22 cellular contexts compared by ENCODE assay signal in the genomic region with DNA sequence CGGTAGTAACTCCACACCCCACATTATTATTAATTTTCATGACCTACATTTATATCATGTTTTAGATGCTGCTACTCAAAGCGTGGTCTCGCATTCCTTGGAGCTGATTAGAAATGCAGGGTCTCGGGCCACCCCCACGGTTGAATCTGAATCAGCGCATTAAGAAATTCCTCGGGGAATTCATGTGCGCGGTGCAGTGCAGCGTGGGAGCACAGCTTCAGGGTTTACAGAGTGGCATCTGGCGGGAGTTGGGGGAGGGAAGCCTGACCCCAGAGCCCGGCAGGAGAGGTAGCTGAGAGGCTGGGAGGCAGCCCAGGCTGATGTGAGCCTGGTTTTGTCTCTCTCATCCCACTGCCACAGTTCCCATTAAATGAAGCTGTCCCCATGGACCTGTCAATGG. TPM values are rescaled to one million over a fixed set of nuclear protein-coding genes. Genes with fewer than 3 reads are reported as not detected.
DNase-seq lines count a peak whose midpoint lies in the region; ATAC-seq and TF ChIP-seq lines count a peak whose summit lies in the region.
"Had no signal": no experiment of that assay in that cellular context is flagged by ENCODE, and none has a peak within 500 bp of the region (broad histone marks: within the 10 kb centered on the region; RNA-seq: fewer than 3 reads in every experiment).

No MANE protein-coding gene starts in this region.

- H3K4me3 Mint-ChIP-seq in GM23338 = no peak overlapping the region
- H3K4me3 Mint-ChIP-seq: activated T-cell treated with anti-CD3 and anti-CD28 coated beads, Interleukin-2, amount 50 U/mL, for 4 hours; CD14-positive monocyte; naive B cell; T-helper 2 cell treated with Interferon-gamma antibody and Interleukin-4, amounts not matched to agents 5 μg/mL and 100 μg/mL, for 36 hours had no signal

- H3K27ac Mint-ChIP-seq in GM23338 = no peak overlapping the region
- H3K27ac Mint-ChIP-seq: CD14-positive monocyte; naive B cell; T-helper 2 cell treated with Interferon-gamma antibody and Interleukin-4, amounts not matched to agents 5 μg/mL and 100 μg/mL, for 36 hours had no signal

- H2AFZ ChIP-seq in GM23338 (no peak overlapping the region), neuron (ENCODE audit: low read depth, low read length) (peak overlapping the region; percentile 11)

- H3K36me3 ChIP-seq in BLaER1 treated with 17β-estradiol and CSF1 and Interleukin-3, amounts not matched to agents 10 nM and 100 nM = no peaks in the 10 kb centered on the region
- no peaks in the 10 kb centered on the region for H3K36me3 ChIP-seq in GM23338 (ENCODE audit: insufficient read depth)
- no peaks in the 10 kb centered on the region for H3K36me3 ChIP-seq in SK-N-MC (ENCODE audit: insufficient read depth, low read length)
- no peaks in the 10 kb centered on the region for H3K36me3 ChIP-seq in neuron (ENCODE audit: insufficient read depth, low read length)
- H3K36me3 ChIP-seq: pancreas, right lobe of liver, thoracic aorta, uterus had no signal

- H3K9ac ChIP-seq in BLaER1 treated with 17β-estradiol and CSF1 and Interleukin-3, amounts not matched to agents 10 nM and 100 nM = no peak overlapping the region
- peak overlapping the region; percentile 42 for H3K9ac ChIP-seq in SK-N-MC (ENCODE audit: insufficient read length)

- no peaks in the 10 kb centered on the region for H3K27me3 ChIP-seq in BLaER1 treated with 17β-estradiol and CSF1 and Interleukin-3, amounts not matched to agents 10 nM and 100 nM
- H3K27me3 ChIP-seq in GM23338 (ENCODE audit: insufficient read depth) (no peaks in the 10 kb centered on the region), neuron (ENCODE audit: insufficient read depth, low read length) (no peaks in the 10 kb centered on the region)
- H3K27me3 ChIP-seq: pancreas, right lobe of liver, uterus had no signal

- TF ChIP-seq CTCF in GM23338 (conservative IDR thresholded peaks at IDR 0.05; ENCODE audit: low read depth in 2 of 2) = no peak

- H3K9me3 Mint-ChIP-seq in GM23338 = no peaks in the 10 kb centered on the region
- H3K9me3 Mint-ChIP-seq: activated T-cell treated with anti-CD3 and anti-CD28 coated beads, Interleukin-2, amount 50 U/mL, for 4 hours; CD14-positive monocyte; T-helper 2 cell treated with Interferon-gamma antibody and Interleukin-4, amounts not matched to agents 5 μg/mL and 100 μg/mL, for 36 hours had no signal

- H3K27me3 Mint-ChIP-seq in GM23338 (ENCODE audit: insufficient read depth, low read depth, poor library complexity) = peaks cover 21% of the 10 kb centered on the region

- H3K4me2 ChIP-seq in BLaER1 treated with 17β-estradiol and CSF1 and Interleukin-3, amounts not matched to agents 10 nM and 100 nM = peak overlapping the region in 6 of 11 experiments; percentile 6 to 51 (median 30); a peak in 10 of 22 replicates
- H3K4me2 ChIP-seq in GM23338 = no peak overlapping the region

- peak; percentile 17 for ATAC-seq in GM23338
- ATAC-seq: activated T-cell treated with anti-CD3 and anti-CD28 coated beads, Interleukin-2, amount 50 U/mL, for 4 hours; left lobe of liver; pancreas; right lobe of liver had no signal

- peaks cover 0 to 8% (median 0%) of the 10 kb centered on the region in 11 experiments; a peak in 1 of 22 replicates for H4K20me1 ChIP-seq in BLaER1 treated with 17β-estradiol and CSF1 and Interleukin-3, amounts not matched to agents 10 nM and 100 nM
- H4K20me1 ChIP-seq in GM23338 (replicated peaks; ENCODE audit: insufficient read depth) = no peaks in the 10 kb centered on the region

- H3K36me3 Mint-ChIP-seq in GM23338 (ENCODE audit: low read depth) = no peaks in the 10 kb centered on the region
- H3K36me3 Mint-ChIP-seq: CD14-positive monocyte, naive B cell had no signal

- peaks cover 9 to 90% (median 66%) of the 10 kb centered on the region in 10 experiments; a peak in 17 of 20 replicates for H3K4me1 ChIP-seq in BLaER1 treated with 17β-estradiol and CSF1 and Interleukin-3, amounts not matched to agents 10 nM and 100 nM
- no peaks in the 10 kb centered on the region; the same call in 1 of the 2 replicates for H3K4me1 ChIP-seq in GM23338 (ENCODE audit: insufficient read depth)
- peaks cover 28% of the 10 kb centered on the region for H3K4me1 ChIP-seq in neuron (ENCODE audit: insufficient read depth, low read length)
- H3K4me1 ChIP-seq: right lobe of liver, uterus had no signal

- 0 out of 2 replicates have a peak, but pooled peaks cover 3% of the 10 kb centered on the region for H3F3A ChIP-seq in GM23338 (replicated peaks; ENCODE audit: low read depth)

- H3K4me3 ChIP-seq in BLaER1 treated with 17β-estradiol and CSF1 and Interleukin-3, amounts not matched to agents 10 nM and 100 nM = no peak overlapping the region
- H3K4me3 ChIP-seq in GM23338 = no peak overlapping the region
- H3K4me3 ChIP-seq in SK-N-MC = no peak overlapping the region
- no peak overlapping the region for H3K4me3 ChIP-seq in neuron (ENCODE audit: low read length)
- H3K4me3 ChIP-seq: pancreas, right lobe of liver, thoracic aorta, uterus had no signal

- H3K9me2 ChIP-seq in GM23338 (ENCODE audit: insufficient read depth) = no peaks in the 10 kb centered on the region

- no peak for DNase-seq in GM23338 (ENCODE audit: low spot score)
- DNase-seq in SK-N-MC (ENCODE audit: low read depth, low spot score) = no peak
- no peak for DNase-seq in GOT3 (lab: John Stamatoyannopoulos, UW)
- no peak for DNase-seq in DMS114 treated with DMSO at 0.1 percent for 48 hours (lab: John Stamatoyannopoulos, UW; ENCODE audit: unreplicated experiment)
- DNase-seq in iPS-NIHi7 (ENCODE audit: extremely low spot score) = no peak
- DNase-seq: activated CD4-positive, alpha-beta T cell treated with anti-CD3 and anti-CD28 coated beads for 48 hours; activated T-cell treated with anti-CD3 and anti-CD28 coated beads, Interleukin-2, amount 50 U/mL, for 4 hours; effector CD4-positive, alpha-beta T cell; GDM1; naive B cell; NCI-H2029; NCI-H510A treated with DMSO at 0.1 percent for 48 hours; pancreas; right lobe of liver; stimulated activated naive CD4-positive, alpha-beta T cell treated with Interleukin-2 at 50 U/mL for 16 hours; uterus had no signal

- H3K9me3 ChIP-seq in BLaER1 treated with 17β-estradiol and CSF1 and Interleukin-3, amounts not matched to agents 10 nM and 100 nM (replicated peaks in 1 of 11) = no peaks in the 10 kb centered on the region
- H3K9me3 ChIP-seq in SK-N-MC (ENCODE audit: low read depth, low read length) = no peaks in the 10 kb centered on the region
- H3K9me3 ChIP-seq in neuron (ENCODE audit: low read length) = no peaks in the 10 kb centered on the region
- H3K9me3 ChIP-seq: pancreas, right lobe of liver, thoracic aorta, uterus had no signal

- no peak overlapping the region for H3K27ac ChIP-seq in BLaER1 treated with 17β-estradiol and CSF1 and Interleukin-3, amounts not matched to agents 10 nM and 100 nM
- H3K27ac ChIP-seq in GM23338 (ENCODE audit: low read depth) (no peak overlapping the region), SK-N-MC (no peak overlapping the region)
- H3K27ac ChIP-seq: pancreas, right lobe of liver, thoracic aorta, uterus had no signal

- H3K4me1 Mint-ChIP-seq in GM23338 = peaks cover 33% of the 10 kb centered on the region

- no peaks in the 10 kb centered on the region for H3K79me2 ChIP-seq in GM23338 (replicated peaks; ENCODE audit: insufficient read depth)

TF ChIP-seq in GM23338, 12 proteins besides CTCF, POLR2A, EP300 and RAD21:
- TF ChIP-seq EZH2 (IDR thresholded peaks at IDR 0.05; ENCODE audit: low read depth, unreplicated experiment) (no peak), REST (IDR thresholded peaks at IDR 0.05; ENCODE audit: unreplicated experiment) (no peak), ZNF114 (CRISPR knock-in tag; IDR thresholded peaks at IDR 0.05) (no peak)
- TF ChIP-seq, protein P1, sequence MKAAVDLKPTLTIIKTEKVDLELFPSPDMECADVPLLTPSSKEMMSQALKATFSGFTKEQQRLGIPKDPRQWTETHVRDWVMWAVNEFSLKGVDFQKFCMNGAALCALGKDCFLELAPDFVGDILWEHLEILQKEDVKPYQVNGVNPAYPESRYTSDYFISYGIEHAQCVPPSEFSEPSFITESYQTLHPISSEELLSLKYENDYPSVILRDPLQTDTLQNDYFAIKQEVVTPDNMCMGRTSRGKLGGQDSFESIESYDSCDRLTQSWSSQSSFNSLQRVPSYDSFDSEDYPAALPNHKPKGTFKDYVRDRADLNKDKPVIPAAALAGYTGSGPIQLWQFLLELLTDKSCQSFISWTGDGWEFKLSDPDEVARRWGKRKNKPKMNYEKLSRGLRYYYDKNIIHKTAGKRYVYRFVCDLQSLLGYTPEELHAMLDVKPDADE (IDR thresholded peaks at IDR 0.05) = no peak

RNA-seq across cellular contexts. Expression of gene DAGLA, which starts 48.1 kb away (rescaled TPM):
- total RNA-seq in GM23338 (2014; rRNA removed; shearing (Covaris generic)) = 1.3 and 2.5 TPM in 2 replicates
- 0.52 and 0.55 TPM in 2 replicates for polyA plus RNA-seq in GM23338 (2016; fragmentation: Nextera tagmentation; extraction: Ambion mirVana)

RNA-seq across cellular contexts. Expression of gene SYT7, which starts 51.2 kb away (rescaled TPM):
- 7.0 and 10.3 TPM in 2 replicates for total RNA-seq in GM23338 (2014; rRNA removed; shearing (Covaris generic))
- polyA plus RNA-seq in GM23338 (2016; fragmentation: Nextera tagmentation; extraction: Ambion mirVana) = 1.6 and 1.8 TPM in 2 replicates
- polyA plus RNA-seq: CD14-positive monocyte had no signal
